In genomic region chr6:1613631-1614447, GRCh38 we compare ENCODE assay signal across 8 cellular contexts. TPM values are rescaled to one million over a fixed set of nuclear protein-coding genes. Genes with fewer than 3 reads are reported as not detected.
DNase-seq lines count a peak whose midpoint lies in the region; ATAC-seq, FAIRE-seq and TF ChIP-seq lines count a peak whose summit lies in the region.

No MANE protein-coding gene starts in this region.

- DNase-seq in D341Med (ENCODE audit: low spot score) = peak; percentile 53
- peak; percentile 38 for DNase-seq in NCI-H748 treated with DMSO at 0.1 percent for 48 hours (lab: John Stamatoyannopoulos, UW)
- DNase-seq in fibroblast of gingiva (ENCODE audit: low read depth) = peak; percentile 26
- peak in 1 of 6 donors; percentile 69 for DNase-seq in pancreas
- no peak for DNase-seq in activated CD8-positive, alpha-beta T cell treated with anti-CD3 and anti-CD28 coated beads, Interleukin-2, amount 10 ng/mL, durations not matched to agents 7 days and 5 days
- DNase-seq in SKM-1 (lab: John Stamatoyannopoulos, UW; ENCODE audit: unreplicated experiment) = no peak

- H3K4me3 ChIP-seq in pancreas = peak overlapping the region in 3 of 4 donors; percentile 0 to 67 (median 1)

- H3K27me3 Mint-ChIP-seq in activated CD8-positive, alpha-beta T cell treated with anti-CD3 and anti-CD28 coated beads, Interleukin-2, amount 10 ng/mL, durations not matched to agents 7 days and 5 days (ENCODE audit: low read depth) = peaks cover 58% of the 10 kb centered on the region

- ATAC-seq in pancreas (no peak), HG03159 (IDR thresholded peaks at IDR 0.05; ENCODE audit: unreplicated experiment) (no peak), HG03354 (IDR thresholded peaks at IDR 0.05; ENCODE audit: poor library complexity, severe bottlenecking, unreplicated experiment) (no peak)
- ATAC-seq in activated CD8-positive, alpha-beta T cell treated with anti-CD3 and anti-CD28 coated beads, Interleukin-2, amount 10 ng/mL, durations not matched to agents 7 days and 5 days = no peak

- H3K4me1 Mint-ChIP-seq in activated CD8-positive, alpha-beta T cell treated with anti-CD3 and anti-CD28 coated beads, Interleukin-2, amount 10 ng/mL, durations not matched to agents 7 days and 5 days (ENCODE audit: low read depth) = peaks cover 15% of the 10 kb centered on the region

- no peak overlapping the region for H3K27ac ChIP-seq in pancreas

- no peak for TF ChIP-seq CTCF in pancreas (IDR thresholded peaks at IDR 0.05)

- no peak for FAIRE-seq in pancreas (lab: Jason Lieb, UNC)

- H3K9me3 Mint-ChIP-seq in activated CD8-positive, alpha-beta T cell treated with anti-CD3 and anti-CD28 coated beads, Interleukin-2, amount 10 ng/mL, durations not matched to agents 7 days and 5 days (ENCODE audit: insufficient read depth) = no peaks in the 10 kb centered on the region

- intact Hi-C loops in pancreas (cut with DNase I) = no loop called here

- H3K27ac Mint-ChIP-seq in activated CD8-positive, alpha-beta T cell treated with anti-CD3 and anti-CD28 coated beads, Interleukin-2, amount 10 ng/mL, durations not matched to agents 7 days and 5 days = no peak overlapping the region

- 16 to 19% methylated on average over 56 to 60 of the region's 60 CpGs for WGBS in pancreas, 2 donors

- H3K9me3 ChIP-seq in pancreas = no peaks in the 10 kb centered on the region

- CTCF ChIA-PET in activated CD8-positive, alpha-beta T cell treated with anti-CD3 and anti-CD28 coated beads, Interleukin-2, amount 10 ng/mL, durations not matched to agents 7 days and 5 days (lab: Charles Lee) = interaction anchor here (1.1 to 1.3 kb wide), 2 partner anchors 38 to 490 kb away, joined by 3 read pairs; no protein-coding TSS in a partner anchor

- peaks cover 0 to 10% (median 8%) of the 10 kb centered on the region in 3 donors for H3K4me1 ChIP-seq in pancreas

- POLR2A ChIA-PET in activated CD8-positive, alpha-beta T cell treated with anti-CD3 and anti-CD28 coated beads, Interleukin-2, amount 10 ng/mL, durations not matched to agents 7 days and 5 days (lab: Charles Lee) = no interaction called here

- H3K36me3 ChIP-seq in pancreas = no peaks in the 10 kb centered on the region

- H3K36me3 Mint-ChIP-seq in activated CD8-positive, alpha-beta T cell treated with anti-CD3 and anti-CD28 coated beads, Interleukin-2, amount 10 ng/mL, durations not matched to agents 7 days and 5 days (ENCODE audit: low read depth) = peaks cover 6% of the 10 kb centered on the region

- H3K27me3 ChIP-seq in pancreas = peaks cover 0 to 10% (median 4%) of the 10 kb centered on the region in 4 donors

- H3K4me3 Mint-ChIP-seq in activated CD8-positive, alpha-beta T cell treated with anti-CD3 and anti-CD28 coated beads, Interleukin-2, amount 10 ng/mL, durations not matched to agents 7 days and 5 days = no peak overlapping the region

RNA-seq across cellular contexts. Expression of gene FOXC1, which starts 4.1 kb away (rescaled TPM):
- total RNA-seq in pancreas = 1 to 10 TPM; 2.4 to 4.0 (median 2.6) TPM
- 1 to 10 TPM in 1 of 2 donors, under 1 TPM in 1; 0.99 to 1.6 TPM for polyA plus RNA-seq in pancreas
- total RNA-seq in activated CD8-positive, alpha-beta T cell treated with anti-CD3 and anti-CD28 coated beads, Interleukin-2, amount 10 ng/mL, durations not matched to agents 7 days and 5 days = not detected

Comparison
In these comparisons a context has a peak if more than half of its experiments do, and no peak if none do; other contexts are left out.
1. DNase-seq: peak in D341Med (single experiment), NCI-H748 treated with DMSO at 0.1 percent for 48 hours (single experiment) and fibroblast of gingiva (single experiment); none in activated CD8-positive, alpha-beta T cell treated with anti-CD3 and anti-CD28 coated beads, Interleukin-2, amount 10 ng/mL, durations not matched to agents 7 days and 5 days (single experiment) and SKM-1 (single experiment).